In the genomic region with DNA sequence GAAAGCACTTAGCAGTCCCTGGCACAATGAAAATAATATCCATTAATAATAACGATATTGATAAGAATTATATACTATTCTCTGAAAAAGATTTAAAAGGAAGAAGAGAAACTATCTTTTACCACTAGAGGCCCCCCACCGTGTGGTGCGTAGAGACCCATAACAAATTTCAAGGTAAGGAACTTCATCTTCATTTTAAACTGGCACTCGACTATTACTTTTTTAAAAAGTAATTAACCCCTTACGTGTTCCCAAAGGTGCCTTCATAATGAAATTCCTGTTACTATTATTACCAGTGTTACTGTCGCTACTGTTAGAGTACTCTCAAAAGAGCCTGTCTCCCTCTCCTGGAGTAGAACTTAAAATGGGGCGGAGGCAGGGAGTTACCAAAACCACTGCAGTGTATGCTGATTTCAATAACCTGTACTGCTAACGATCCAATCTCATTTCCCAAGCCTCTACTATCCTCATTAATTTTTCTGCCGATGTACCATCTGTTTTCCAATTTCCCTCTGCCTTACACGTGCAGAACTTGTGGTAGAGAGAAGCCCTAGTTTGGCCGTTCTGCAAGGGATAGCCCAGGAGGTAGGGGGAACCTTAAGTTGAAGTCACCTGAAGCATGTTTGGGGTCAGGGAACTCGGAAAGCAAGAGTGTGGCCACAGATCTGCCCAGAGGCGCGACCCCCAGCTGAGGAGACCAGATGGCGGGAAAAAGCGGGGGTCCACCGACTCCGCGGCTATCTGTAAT, we compare ENCODE assay signal across 1 cellular context.
TF ChIP-seq lines count a peak whose summit lies in the region.

No MANE protein-coding gene starts in this region.

TF ChIP-seq in HepG2, 621 proteins besides CTCF, POLR2A, EP300 and RAD21 (continued from another document):
- TF ChIP-seq, protein P1, sequence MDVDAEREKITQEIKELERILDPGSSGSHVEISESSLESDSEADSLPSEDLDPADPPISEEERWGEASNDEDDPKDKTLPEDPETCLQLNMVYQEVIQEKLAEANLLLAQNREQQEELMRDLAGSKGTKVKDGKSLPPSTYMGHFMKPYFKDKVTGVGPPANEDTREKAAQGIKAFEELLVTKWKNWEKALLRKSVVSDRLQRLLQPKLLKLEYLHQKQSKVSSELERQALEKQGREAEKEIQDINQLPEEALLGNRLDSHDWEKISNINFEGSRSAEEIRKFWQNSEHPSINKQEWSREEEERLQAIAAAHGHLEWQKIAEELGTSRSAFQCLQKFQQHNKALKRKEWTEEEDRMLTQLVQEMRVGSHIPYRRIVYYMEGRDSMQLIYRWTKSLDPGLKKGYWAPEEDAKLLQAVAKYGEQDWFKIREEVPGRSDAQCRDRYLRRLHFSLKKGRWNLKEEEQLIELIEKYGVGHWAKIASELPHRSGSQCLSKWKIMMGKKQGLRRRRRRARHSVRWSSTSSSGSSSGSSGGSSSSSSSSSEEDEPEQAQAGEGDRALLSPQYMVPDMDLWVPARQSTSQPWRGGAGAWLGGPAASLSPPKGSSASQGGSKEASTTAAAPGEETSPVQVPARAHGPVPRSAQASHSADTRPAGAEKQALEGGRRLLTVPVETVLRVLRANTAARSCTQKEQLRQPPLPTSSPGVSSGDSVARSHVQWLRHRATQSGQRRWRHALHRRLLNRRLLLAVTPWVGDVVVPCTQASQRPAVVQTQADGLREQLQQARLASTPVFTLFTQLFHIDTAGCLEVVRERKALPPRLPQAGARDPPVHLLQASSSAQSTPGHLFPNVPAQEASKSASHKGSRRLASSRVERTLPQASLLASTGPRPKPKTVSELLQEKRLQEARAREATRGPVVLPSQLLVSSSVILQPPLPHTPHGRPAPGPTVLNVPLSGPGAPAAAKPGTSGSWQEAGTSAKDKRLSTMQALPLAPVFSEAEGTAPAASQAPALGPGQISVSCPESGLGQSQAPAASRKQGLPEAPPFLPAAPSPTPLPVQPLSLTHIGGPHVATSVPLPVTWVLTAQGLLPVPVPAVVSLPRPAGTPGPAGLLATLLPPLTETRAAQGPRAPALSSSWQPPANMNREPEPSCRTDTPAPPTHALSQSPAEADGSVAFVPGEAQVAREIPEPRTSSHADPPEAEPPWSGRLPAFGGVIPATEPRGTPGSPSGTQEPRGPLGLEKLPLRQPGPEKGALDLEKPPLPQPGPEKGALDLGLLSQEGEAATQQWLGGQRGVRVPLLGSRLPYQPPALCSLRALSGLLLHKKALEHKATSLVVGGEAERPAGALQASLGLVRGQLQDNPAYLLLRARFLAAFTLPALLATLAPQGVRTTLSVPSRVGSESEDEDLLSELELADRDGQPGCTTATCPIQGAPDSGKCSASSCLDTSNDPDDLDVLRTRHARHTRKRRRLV (CRISPR knock-in tag; IDR thresholded peaks at IDR 0.05) = peak; percentile 41; the same call in 1 of the 2 replicates
